8 cellular contexts compared by ENCODE assay signal in the genomic region with DNA sequence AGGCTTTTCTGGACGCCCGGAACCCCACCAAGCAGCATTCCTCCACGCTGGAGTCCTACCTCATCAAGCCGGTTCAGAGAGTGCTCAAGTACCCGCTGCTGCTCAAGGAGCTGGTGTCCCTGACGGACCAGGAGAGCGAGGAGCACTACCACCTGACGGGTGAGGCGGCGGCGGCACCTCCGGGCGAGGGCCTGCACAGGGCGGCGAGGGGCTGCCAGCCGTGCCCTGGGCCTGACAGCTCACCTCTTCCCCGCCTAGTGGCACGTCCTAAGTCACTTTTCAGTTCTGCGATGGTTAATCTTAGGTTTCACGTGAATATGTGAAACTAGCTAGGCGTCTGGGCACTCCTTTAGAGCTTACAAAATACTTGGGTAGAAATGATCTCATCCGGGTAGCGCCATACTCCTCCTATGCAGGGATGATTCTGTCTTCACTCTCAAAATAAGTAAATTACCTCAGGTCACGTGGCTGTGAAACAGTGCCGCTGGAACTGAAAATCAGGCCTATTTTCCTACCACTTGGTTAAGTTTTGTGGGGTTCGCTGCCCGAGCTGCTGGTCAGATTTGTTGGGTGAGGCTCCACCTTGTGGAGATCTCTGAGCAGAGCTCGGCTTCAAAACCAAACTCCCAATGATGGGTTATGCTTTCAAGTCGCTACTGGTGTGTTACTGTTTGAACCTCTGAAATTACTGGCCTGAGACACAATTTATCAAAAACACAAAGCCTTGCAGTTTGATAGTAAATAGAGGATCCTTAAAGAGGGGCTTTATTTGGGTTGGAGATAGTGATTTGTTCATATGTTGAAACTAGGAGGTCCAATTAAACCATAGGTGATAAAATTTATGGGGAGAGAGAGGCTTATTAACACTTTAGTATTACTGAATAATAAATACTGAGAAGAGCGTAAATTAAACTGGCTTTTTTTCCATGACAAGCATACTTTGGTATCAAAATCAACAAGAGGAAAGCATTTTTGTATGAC. TPM values are rescaled to one million over a fixed set of nuclear protein-coding genes. Genes with fewer than 3 reads are reported as not detected.
DNase-seq lines count a peak whose midpoint lies in the region; ATAC-seq and TF ChIP-seq lines count a peak whose summit lies in the region.

No MANE protein-coding gene starts in this region.

- peak overlapping the region; percentile 14 for H3K27ac ChIP-seq in upper lobe of right lung

- CTCF ChIA-PET in HEK293T (lab: Yijun Ruan, JAX): interaction anchor here (0.5 to 1.5 kb wide), 10 partner anchors 10 to 572 kb away, joined by 3 to 10 read pairs (median 3); no protein-coding TSS in a partner anchor

- peak; percentile 87 for TF ChIP-seq CTCF in epithelial cell of esophagus (IDR thresholded peaks at IDR 0.05; ENCODE audit: insufficient read depth, low read depth, low read length, missing control alignments)
- TF ChIP-seq CTCF in upper lobe of right lung (IDR thresholded peaks at IDR 0.05): peak; percentile 63

- no peaks in the 10 kb centered on the region for H3K27me3 ChIP-seq in upper lobe of right lung

- 0 out of 2 replicates have a peak, but pooled peaks have one; percentile 11 for TF ChIP-seq POLR2A in Raji (IDR thresholded peaks at IDR 0.05; ENCODE audit: insufficient read depth, low read depth, low read length)

- POLR2A ChIA-PET in HEK293T (lab: Yijun Ruan, JAX): no interaction called here

- H3K4me3 ChIP-seq in epithelial cell of esophagus (ENCODE audit: low read length) (no peak overlapping the region), upper lobe of right lung (peak overlapping the region; percentile 31)

- intact Hi-C loops in upper lobe of right lung (cut with DNase I): no loop called here

- H3K4me1 ChIP-seq in upper lobe of right lung: peaks cover 3% of the 10 kb centered on the region

- no peaks in the 10 kb centered on the region for H3K9me3 ChIP-seq in upper lobe of right lung

- peaks cover 9% of the 10 kb centered on the region for H3K36me3 ChIP-seq in upper lobe of right lung

- peak; percentile 10 for DNase-seq in NCI-H2171 (lab: John Stamatoyannopoulos, UW)
- DNase-seq in NCI-H2171 treated with DMSO at 0.1 percent for 48 hours (lab: John Stamatoyannopoulos, UW): no peak
- peak; percentile 48 for DNase-seq in HEK293T (ENCODE audit: extremely low spot score)
- peak; percentile 63 for DNase-seq in epithelial cell of esophagus (ENCODE audit: low read depth)
- DNase-seq in midbrain (lab: John Stamatoyannopoulos, UW): peak; percentile 66
- DNase-seq in upper lobe of right lung: peak; percentile 84

- ATAC-seq in upper lobe of right lung (peak; percentile 94), HG03342 (IDR thresholded peaks at IDR 0.05; ENCODE audit: unreplicated experiment) (no peak)

TF ChIP-seq in HEK293T, 16 proteins besides CTCF, POLR2A, EP300 and RAD21:
- TF ChIP-seq FOXM1 (IDR thresholded peaks at IDR 0.05; ENCODE audit: borderline replicate concordance) (no peak), SP1 (IDR thresholded peaks at IDR 0.05) (no peak), BHLHE40 (IDR thresholded peaks at IDR 0.05; ENCODE audit: borderline replicate concordance) (no peak), CTBP1 (IDR thresholded peaks at IDR 0.05; ENCODE audit: borderline replicate concordance) (no peak), HDGF (IDR thresholded peaks at IDR 0.05; ENCODE audit: borderline replicate concordance) (no peak), ELF4 (IDR thresholded peaks at IDR 0.05) (no peak), FOXK2 (IDR thresholded peaks at IDR 0.05) (no peak), TARDBP (IDR thresholded peaks at IDR 0.05) (no peak), NFRKB (IDR thresholded peaks at IDR 0.05) (no peak), ARNT (IDR thresholded peaks at IDR 0.05) (no peak), ZNF384 (IDR thresholded peaks at IDR 0.05) (no peak), L3MBTL2 (conservative IDR thresholded peaks at IDR 0.05) (no peak), FOXA1 (IDR thresholded peaks at IDR 0.05) (no peak), LEF1 (IDR thresholded peaks at IDR 0.05; ENCODE audit: borderline replicate concordance) (no peak), SUZ12 (IDR thresholded peaks at IDR 0.05) (no peak)
- TF ChIP-seq, protein P1, sequence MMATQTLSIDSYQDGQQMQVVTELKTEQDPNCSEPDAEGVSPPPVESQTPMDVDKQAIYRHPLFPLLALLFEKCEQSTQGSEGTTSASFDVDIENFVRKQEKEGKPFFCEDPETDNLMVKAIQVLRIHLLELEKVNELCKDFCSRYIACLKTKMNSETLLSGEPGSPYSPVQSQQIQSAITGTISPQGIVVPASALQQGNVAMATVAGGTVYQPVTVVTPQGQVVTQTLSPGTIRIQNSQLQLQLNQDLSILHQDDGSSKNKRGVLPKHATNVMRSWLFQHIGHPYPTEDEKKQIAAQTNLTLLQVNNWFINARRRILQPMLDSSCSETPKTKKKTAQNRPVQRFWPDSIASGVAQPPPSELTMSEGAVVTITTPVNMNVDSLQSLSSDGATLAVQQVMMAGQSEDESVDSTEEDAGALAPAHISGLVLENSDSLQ (IDR thresholded peaks at IDR 0.05): no peak

RNA-seq across cellular contexts. Expression of a gene that starts 15.5 kb away (rescaled TPM):
- not detected for total RNA-seq in upper lobe of right lung
